ENCODE assay signal across 1 cellular context in genomic region chr20:37758332-37758731, GRCh38.
TF ChIP-seq lines count a peak whose summit lies in the region.

No MANE protein-coding gene starts in this region.

TF ChIP-seq in GM23338, 12 proteins besides CTCF, POLR2A, EP300 and RAD21 (continued from another document):
- no peak for TF ChIP-seq REST (IDR thresholded peaks at IDR 0.05; ENCODE audit: unreplicated experiment)
- no peak for TF ChIP-seq STAT1 (IDR thresholded peaks at IDR 0.05; ENCODE audit: unreplicated experiment)
- no peak for TF ChIP-seq EZH2phosphoT487 (IDR thresholded peaks at IDR 0.05; ENCODE audit: unreplicated experiment)
- TF ChIP-seq CREB1 (CRISPR knock-in tag; IDR thresholded peaks at IDR 0.05; ENCODE audit: low read depth): no peak
- no peak for TF ChIP-seq ZNF462 (CRISPR knock-in tag; IDR thresholded peaks at IDR 0.05)
- no peak for TF ChIP-seq EZH2 (IDR thresholded peaks at IDR 0.05; ENCODE audit: low read depth, unreplicated experiment)
TF ChIP-seq in GM23338: peak in this region for 0.
